ENCODE assay signal across 1 cellular context in the genomic region with DNA sequence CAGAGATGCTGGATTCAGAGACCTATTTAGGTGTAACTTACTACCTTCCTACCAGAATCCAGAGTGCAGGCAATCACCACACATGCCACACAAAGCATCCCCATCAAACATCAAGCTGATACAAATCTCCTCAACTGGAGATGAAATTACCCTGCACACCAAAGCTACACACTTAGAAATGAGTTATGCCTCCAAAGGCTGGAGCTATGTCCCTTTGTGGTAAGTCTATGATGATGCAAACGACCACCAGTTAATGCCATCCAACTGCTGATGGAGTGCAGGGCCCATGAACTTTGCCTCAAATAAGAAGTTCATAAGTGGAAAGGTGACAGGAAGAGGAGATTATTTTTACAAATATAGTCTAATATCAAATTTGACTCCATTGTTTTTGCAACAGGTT.
TF ChIP-seq lines count a peak whose summit lies in the region.

No MANE protein-coding gene starts in this region.

TF ChIP-seq in GM23338, 12 proteins besides CTCF, POLR2A, EP300 and RAD21 (continued from another document):
- TF ChIP-seq, protein P1, sequence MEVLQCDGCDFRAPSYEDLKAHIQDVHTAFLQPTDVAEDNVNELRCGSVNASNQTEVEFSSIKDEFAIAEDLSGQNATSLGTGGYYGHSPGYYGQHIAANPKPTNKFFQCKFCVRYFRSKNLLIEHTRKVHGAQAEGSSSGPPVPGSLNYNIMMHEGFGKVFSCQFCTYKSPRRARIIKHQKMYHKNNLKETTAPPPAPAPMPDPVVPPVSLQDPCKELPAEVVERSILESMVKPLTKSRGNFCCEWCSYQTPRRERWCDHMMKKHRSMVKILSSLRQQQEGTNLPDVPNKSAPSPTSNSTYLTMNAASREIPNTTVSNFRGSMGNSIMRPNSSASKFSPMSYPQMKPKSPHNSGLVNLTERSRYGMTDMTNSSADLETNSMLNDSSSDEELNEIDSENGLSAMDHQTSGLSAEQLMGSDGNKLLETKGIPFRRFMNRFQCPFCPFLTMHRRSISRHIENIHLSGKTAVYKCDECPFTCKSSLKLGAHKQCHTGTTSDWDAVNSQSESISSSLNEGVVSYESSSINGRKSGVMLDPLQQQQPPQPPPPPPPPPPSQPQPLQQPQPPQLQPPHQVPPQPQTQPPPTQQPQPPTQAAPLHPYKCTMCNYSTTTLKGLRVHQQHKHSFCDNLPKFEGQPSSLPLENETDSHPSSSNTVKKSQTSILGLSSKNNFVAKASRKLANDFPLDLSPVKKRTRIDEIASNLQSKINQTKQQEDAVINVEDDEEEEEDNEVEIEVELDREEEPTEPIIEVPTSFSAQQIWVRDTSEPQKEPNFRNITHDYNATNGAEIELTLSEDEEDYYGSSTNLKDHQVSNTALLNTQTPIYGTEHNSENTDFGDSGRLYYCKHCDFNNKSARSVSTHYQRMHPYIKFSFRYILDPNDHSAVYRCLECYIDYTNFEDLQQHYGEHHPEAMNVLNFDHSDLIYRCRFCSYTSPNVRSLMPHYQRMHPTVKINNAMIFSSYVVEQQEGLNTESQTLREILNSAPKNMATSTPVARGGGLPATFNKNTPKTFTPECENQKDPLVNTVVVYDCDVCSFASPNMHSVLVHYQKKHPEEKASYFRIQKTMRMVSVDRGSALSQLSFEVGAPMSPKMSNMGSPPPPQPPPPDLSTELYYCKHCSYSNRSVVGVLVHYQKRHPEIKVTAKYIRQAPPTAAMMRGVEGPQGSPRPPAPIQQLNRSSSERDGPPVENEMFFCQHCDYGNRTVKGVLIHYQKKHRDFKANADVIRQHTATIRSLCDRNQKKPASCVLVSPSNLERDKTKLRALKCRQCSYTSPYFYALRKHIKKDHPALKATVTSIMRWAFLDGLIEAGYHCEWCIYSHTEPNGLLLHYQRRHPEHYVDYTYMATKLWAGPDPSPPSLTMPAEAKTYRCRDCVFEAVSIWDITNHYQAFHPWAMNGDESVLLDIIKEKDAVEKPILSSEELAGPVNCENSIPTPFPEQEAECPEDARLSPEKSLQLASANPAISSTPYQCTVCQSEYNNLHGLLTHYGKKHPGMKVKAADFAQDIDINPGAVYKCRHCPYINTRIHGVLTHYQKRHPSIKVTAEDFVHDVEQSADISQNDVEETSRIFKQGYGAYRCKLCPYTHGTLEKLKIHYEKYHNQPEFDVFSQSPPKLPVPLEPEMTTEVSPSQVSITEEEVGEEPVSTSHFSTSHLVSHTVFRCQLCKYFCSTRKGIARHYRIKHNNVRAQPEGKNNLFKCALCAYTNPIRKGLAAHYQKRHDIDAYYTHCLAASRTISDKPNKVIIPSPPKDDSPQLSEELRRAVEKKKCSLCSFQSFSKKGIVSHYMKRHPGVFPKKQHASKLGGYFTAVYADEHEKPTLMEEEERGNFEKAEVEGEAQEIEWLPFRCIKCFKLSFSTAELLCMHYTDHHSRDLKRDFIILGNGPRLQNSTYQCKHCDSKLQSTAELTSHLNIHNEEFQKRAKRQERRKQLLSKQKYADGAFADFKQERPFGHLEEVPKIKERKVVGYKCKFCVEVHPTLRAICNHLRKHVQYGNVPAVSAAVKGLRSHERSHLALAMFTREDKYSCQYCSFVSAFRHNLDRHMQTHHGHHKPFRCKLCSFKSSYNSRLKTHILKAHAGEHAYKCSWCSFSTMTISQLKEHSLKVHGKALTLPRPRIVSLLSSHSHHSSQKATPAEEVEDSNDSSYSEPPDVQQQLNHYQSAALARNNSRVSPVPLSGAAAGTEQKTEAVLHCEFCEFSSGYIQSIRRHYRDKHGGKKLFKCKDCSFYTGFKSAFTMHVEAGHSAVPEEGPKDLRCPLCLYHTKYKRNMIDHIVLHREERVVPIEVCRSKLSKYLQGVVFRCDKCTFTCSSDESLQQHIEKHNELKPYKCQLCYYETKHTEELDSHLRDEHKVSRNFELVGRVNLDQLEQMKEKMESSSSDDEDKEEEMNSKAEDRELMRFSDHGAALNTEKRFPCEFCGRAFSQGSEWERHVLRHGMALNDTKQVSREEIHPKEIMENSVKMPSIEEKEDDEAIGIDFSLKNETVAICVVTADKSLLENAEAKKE (CRISPR knock-in tag; IDR thresholded peaks at IDR 0.05): no peak
- TF ChIP-seq EZH2 (IDR thresholded peaks at IDR 0.05; ENCODE audit: low read depth, unreplicated experiment) (no peak), ZNF331 (CRISPR knock-in tag; IDR thresholded peaks at IDR 0.05; ENCODE audit: low read depth) (no peak), REST (IDR thresholded peaks at IDR 0.05; ENCODE audit: unreplicated experiment) (no peak), ZNF114 (CRISPR knock-in tag; IDR thresholded peaks at IDR 0.05) (no peak)
- TF ChIP-seq, protein P2, sequence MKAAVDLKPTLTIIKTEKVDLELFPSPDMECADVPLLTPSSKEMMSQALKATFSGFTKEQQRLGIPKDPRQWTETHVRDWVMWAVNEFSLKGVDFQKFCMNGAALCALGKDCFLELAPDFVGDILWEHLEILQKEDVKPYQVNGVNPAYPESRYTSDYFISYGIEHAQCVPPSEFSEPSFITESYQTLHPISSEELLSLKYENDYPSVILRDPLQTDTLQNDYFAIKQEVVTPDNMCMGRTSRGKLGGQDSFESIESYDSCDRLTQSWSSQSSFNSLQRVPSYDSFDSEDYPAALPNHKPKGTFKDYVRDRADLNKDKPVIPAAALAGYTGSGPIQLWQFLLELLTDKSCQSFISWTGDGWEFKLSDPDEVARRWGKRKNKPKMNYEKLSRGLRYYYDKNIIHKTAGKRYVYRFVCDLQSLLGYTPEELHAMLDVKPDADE (IDR thresholded peaks at IDR 0.05): no peak
